18 cellular contexts compared by ENCODE assay signal in genomic region chr2:95072424-95072823, GRCh38. TPM values are rescaled to one million over a fixed set of nuclear protein-coding genes. Genes with fewer than 3 reads are reported as not detected.
A peak's percentile ranks its signal among the peaks of the same experiment; 100 is the strongest.
DNase-seq lines count a peak whose midpoint lies in the region; ATAC-seq, FAIRE-seq and TF ChIP-seq lines count a peak whose summit lies in the region.
"Had no signal": no experiment of that assay in that cellular context is flagged by ENCODE, and none has a peak within 500 bp of the region (broad histone marks: within the 10 kb centered on the region; RNA-seq: fewer than 3 reads in every experiment).

No MANE protein-coding gene starts in this region.

- CTCF ChIA-PET in activated naive CD4-positive, alpha-beta T cell treated with anti-CD3 and anti-CD28 coated beads, Interleukin-2, amount 10 ng/mL, durations not matched to agents 7 days and 5 days (lab: Charles Lee): interaction anchor here (0.6 to 12.7 kb wide), 3 partner anchors 15 to 49 kb away, joined by 3 to 489 read pairs (median 205); partner anchors contain the start of gene MAL
- CTCF ChIA-PET in activated CD8-positive, alpha-beta T cell treated with anti-CD3 and anti-CD28 coated beads for 36 hours (lab: Charles Lee): interaction anchor here (0.7 to 8.9 kb wide), 5 partner anchors 8 to 49 kb away, joined by 3 to 375 read pairs (median 6); partner anchors contain the start of gene MAL
- CTCF ChIA-PET in HepG2 (lab: Yijun Ruan, JAX; ENCODE audit: low intra/inter-chr PET ratio, low total read pairs): no interaction called here

- no peak overlapping the region for H3K4me3 Mint-ChIP-seq in activated naive CD4-positive, alpha-beta T cell treated with anti-CD3 and anti-CD28 coated beads, Interleukin-2, amount 10 ng/mL, durations not matched to agents 7 days and 5 days
- no peak overlapping the region for H3K4me3 Mint-ChIP-seq in activated CD8-positive, alpha-beta T cell treated with anti-CD3 and anti-CD28 coated beads for 36 hours
- H3K4me3 Mint-ChIP-seq in endodermal cell: no peak overlapping the region
- H3K4me3 Mint-ChIP-seq: H9 had no signal

- FAIRE-seq in HepG2 (lab: Jason Lieb, UNC): no peak
- FAIRE-seq: RCC 7860 had no signal

- peaks cover 58% of the 10 kb centered on the region for H3K4me1 Mint-ChIP-seq in activated naive CD4-positive, alpha-beta T cell treated with anti-CD3 and anti-CD28 coated beads, Interleukin-2, amount 10 ng/mL, durations not matched to agents 7 days and 5 days
- H3K4me1 Mint-ChIP-seq in activated CD8-positive, alpha-beta T cell treated with anti-CD3 and anti-CD28 coated beads for 36 hours (ENCODE audit: low read depth): peaks cover 42% of the 10 kb centered on the region
- H3K4me1 Mint-ChIP-seq in endodermal cell: peaks cover 2% of the 10 kb centered on the region

- no peak for TF ChIP-seq CTCF in activated CD8-positive, alpha-beta T cell treated with anti-CD3 and anti-CD28 coated beads for 36 hours (IDR thresholded peaks at IDR 0.05)
- TF ChIP-seq CTCF in endodermal cell (conservative IDR thresholded peaks at IDR 0.05): no peak
- no peak for TF ChIP-seq CTCF in HepG2 (CRISPR knock-in tag; IDR thresholded peaks at IDR 0.05)

- no peak for TF ChIP-seq RAD21 in HepG2 (CRISPR knock-in tag; IDR thresholded peaks at IDR 0.05)

- H3K27me3 ChIP-seq in endodermal cell (ENCODE audit: control insufficient read depth, insufficient read depth, low read length, poor library complexity, severe bottlenecking): no peaks in the 10 kb centered on the region
- H3K27me3 ChIP-seq in HepG2 (ENCODE audit: control insufficient read depth in 1 of 2, insufficient read depth in 2 of 2, low read length in 2 of 2): peaks cover 4 to 40% of the 10 kb centered on the region in 2 experiments; a peak in 4 of 5 replicates
- H3K27me3 ChIP-seq: BLaER1 had no signal

- no peak for ATAC-seq in activated CD8-positive, alpha-beta T cell treated with anti-CD3 and anti-CD28 coated beads for 36 hours
- no peak for ATAC-seq in HepG2

- H3K79me2 ChIP-seq in HepG2 (ENCODE audit: insufficient read depth, low read length): no peaks in the 10 kb centered on the region

- in situ Hi-C loops in HepG2 (cut with HindIII; ENCODE audit: extremely low pct_ligation_motif_present, low pct_unique_long_range_greater_than_20kb): loop anchor here (10.0 kb wide), 1 partner anchor 48 kb away; the partner anchor contains the start of gene MAL

- H3K27ac Mint-ChIP-seq in activated naive CD4-positive, alpha-beta T cell treated with anti-CD3 and anti-CD28 coated beads, Interleukin-2, amount 10 ng/mL, durations not matched to agents 7 days and 5 days: peak overlapping the region; percentile 35
- H3K27ac Mint-ChIP-seq in activated CD8-positive, alpha-beta T cell treated with anti-CD3 and anti-CD28 coated beads for 36 hours: peak overlapping the region; percentile 32
- no peak overlapping the region for H3K27ac Mint-ChIP-seq in endodermal cell
- H3K27ac Mint-ChIP-seq: H9 had no signal

- no peaks in the 10 kb centered on the region for H4K20me1 ChIP-seq in HepG2 (ENCODE audit: insufficient read depth, low read length)
- H4K20me1 ChIP-seq: BLaER1 had no signal

- H2AFZ ChIP-seq in HepG2 (ENCODE audit: low read length): no peak overlapping the region

- H3K9ac ChIP-seq in endodermal cell (ENCODE audit: extremely low read depth, low read length, poor library complexity, severe bottlenecking) (no peak overlapping the region), HepG2 (ENCODE audit: insufficient read depth, low read depth, low read length) (no peak overlapping the region)
- H3K9ac ChIP-seq: BLaER1 had no signal

- peaks cover 5% of the 10 kb centered on the region for H3K27me3 Mint-ChIP-seq in activated naive CD4-positive, alpha-beta T cell treated with anti-CD3 and anti-CD28 coated beads, Interleukin-2, amount 10 ng/mL, durations not matched to agents 7 days and 5 days
- H3K27me3 Mint-ChIP-seq in activated CD8-positive, alpha-beta T cell treated with anti-CD3 and anti-CD28 coated beads for 36 hours: no peaks in the 10 kb centered on the region
- H3K27me3 Mint-ChIP-seq in endodermal cell (ENCODE audit: insufficient read depth): peaks cover 18% of the 10 kb centered on the region

- H3K36me3 ChIP-seq in endodermal cell (ENCODE audit: control insufficient read depth, insufficient read depth, low read length) (no peaks in the 10 kb centered on the region), HepG2 (replicated peaks in 1 of 2; ENCODE audit: control insufficient read depth in 1 of 2, insufficient read depth in 2 of 2, low read length in 2 of 2) (no peaks in the 10 kb centered on the region)
- H3K36me3 ChIP-seq: BLaER1 had no signal

- no peaks in the 10 kb centered on the region for H3K9me3 Mint-ChIP-seq in activated naive CD4-positive, alpha-beta T cell treated with anti-CD3 and anti-CD28 coated beads, Interleukin-2, amount 10 ng/mL, durations not matched to agents 7 days and 5 days
- H3K9me3 Mint-ChIP-seq in activated CD8-positive, alpha-beta T cell treated with anti-CD3 and anti-CD28 coated beads for 36 hours: no peaks in the 10 kb centered on the region
- no peaks in the 10 kb centered on the region for H3K9me3 Mint-ChIP-seq in endodermal cell
- H3K9me3 Mint-ChIP-seq: H9 had no signal

- H3K27ac ChIP-seq in endodermal cell (ENCODE audit: low read depth, low read length) (no peak overlapping the region), temporal lobe (ENCODE audit: low read depth, low read length) (peak overlapping the region; percentile 94), HepG2 (ENCODE audit: extremely low read length, insufficient read depth, low read length) (no peak overlapping the region)
- H3K27ac ChIP-seq: BLaER1 had no signal

- TF ChIP-seq EP300 in HepG2 (IDR thresholded peaks at IDR 0.05; ENCODE audit: low read depth in 2 of 2, low read length in 2 of 2) (no peak), HepG2 (CRISPR knock-in tag; IDR thresholded peaks at IDR 0.05; ENCODE audit: borderline replicate concordance) (no peak)

- intact Hi-C loops in activated CD8-positive, alpha-beta T cell treated with anti-CD3 and anti-CD28 coated beads for 36 hours (cut with micrococcal nuclease): loop anchor here (10.0 kb wide), 1 partner anchor 92 kb away; the partner anchor contains the start of gene ZNF2
- intact Hi-C loops in HepG2 (cut with micrococcal nuclease; ENCODE audit: unreplicated experiment): no loop called here

- H3K4me3 ChIP-seq in endodermal cell (ENCODE audit: low read length) (no peak overlapping the region), HepG2 (replicated peaks in 1 of 3; ENCODE audit: insufficient read depth in 1 of 3, low read depth in 2 of 3, low read length in 3 of 3) (no peak overlapping the region)
- H3K4me3 ChIP-seq: BLaER1 had no signal

- no peak for DNase-seq in activated naive CD4-positive, alpha-beta T cell treated with anti-CD3 and anti-CD28 coated beads, Interleukin-2, amount 10 ng/mL, durations not matched to agents 7 days and 5 days
- DNase-seq in activated naive CD4-positive, alpha-beta T cell (lab: John Stamatoyannopoulos, UW): no peak
- no peak for DNase-seq in activated CD8-positive, alpha-beta T cell treated with anti-CD3 and anti-CD28 coated beads for 36 hours
- DNase-seq in endodermal cell (peak; percentile 15), H4 (ENCODE audit: low spot score) (no peak), HepG2 (ENCODE audit: low spot score) (no peak)
- DNase-seq: COR-L47, DMS153, H9, Karpas-422, MM.1S, NCI-H1105, NCI-H187, NCI-H446, SHP77 had no signal

- H3K9me3 ChIP-seq in endodermal cell (ENCODE audit: control insufficient read depth, low read length) (no peaks in the 10 kb centered on the region), HepG2 (ENCODE audit: low read length) (no peaks in the 10 kb centered on the region)
- H3K9me3 ChIP-seq: BLaER1 had no signal

- H3K36me3 Mint-ChIP-seq in activated naive CD4-positive, alpha-beta T cell treated with anti-CD3 and anti-CD28 coated beads, Interleukin-2, amount 10 ng/mL, durations not matched to agents 7 days and 5 days: peaks cover 36% of the 10 kb centered on the region
- H3K36me3 Mint-ChIP-seq in activated CD8-positive, alpha-beta T cell treated with anti-CD3 and anti-CD28 coated beads for 36 hours (ENCODE audit: low read depth): peaks cover 14% of the 10 kb centered on the region
- no peaks in the 10 kb centered on the region for H3K36me3 Mint-ChIP-seq in endodermal cell (ENCODE audit: low read depth)

- POLR2A ChIA-PET in activated CD8-positive, alpha-beta T cell treated with anti-CD3 and anti-CD28 coated beads for 36 hours (lab: Charles Lee): interaction anchor here (5.9 to 8.7 kb wide), 2 partner anchors 9 to 48 kb away, joined by 37 to 104 read pairs; partner anchors contain the start of gene MAL
- POLR2A ChIA-PET in HepG2 (lab: Yijun Ruan, JAX): no interaction called here

- H3K4me1 ChIP-seq in endodermal cell (ENCODE audit: control insufficient read depth, insufficient read depth, low read length) (no peaks in the 10 kb centered on the region), HepG2 (ENCODE audit: insufficient read depth, low read length) (peaks cover 41% of the 10 kb centered on the region)

- WGBS in endodermal cell (ENCODE audit: insufficient coverage in 1 of 2, insufficient read length in 1 of 2), 2 experiments: 81 to 90% methylated on average over 3 to 4 of the region's 4 CpGs
- 3% methylated on average over 4 of the region's 4 CpGs for WGBS in HepG2 (ENCODE audit: low lambda C conversion rate)

- no TSS peak for BruUV-seq in HepG2 (replicated peaks; lab: Mats Ljungman, UMichigan)

- H3K4me2 ChIP-seq in HepG2 (ENCODE audit: low read depth, low read length): no peak overlapping the region

- no peak for TF ChIP-seq POLR2A in HepG2 (IDR thresholded peaks at IDR 0.05; ENCODE audit: insufficient read depth in 1 of 2, low read depth in 2 of 2, low read length in 2 of 2)

RNA-seq across cellular contexts. Expression of gene MAL, which starts 46.9 kb away (rescaled TPM):
- 10 to 100 TPM; 54.0 to 59.2 TPM for total RNA-seq in activated CD8-positive, alpha-beta T cell treated with anti-CD3 and anti-CD28 coated beads for 36 hours
- total RNA-seq in endodermal cell: not detected
- 10.1 TPM for polyA plus RNA-seq in endodermal cell (2013, experiment 1 of 2)
- polyA plus RNA-seq in endodermal cell (2013, experiment 2 of 2): 9.4 TPM
- not detected for total RNA-seq in temporal lobe
- total RNA-seq in H4 (2014; rRNA removed; shearing (Covaris generic)): not detected in 2 replicates
- total RNA-seq in HepG2 (2016; rRNA removed; fragmentation: Illumina TruSeq; extraction: Trizol): not detected in 2 replicates
- not detected in 2 replicates for total RNA-seq in HepG2 (2016; cell fraction: cytosol; rRNA removed; fragmentation: Illumina TruSeq; extraction: Trizol; ENCODE audit: low read depth)
- total RNA-seq in HepG2 (2016; cell fraction: insoluble cytoplasmic fraction; rRNA removed; fragmentation: Illumina TruSeq; extraction: Trizol): not detected in 2 replicates
- not detected in 2 replicates for total RNA-seq in HepG2 (2016; cell fraction: membrane; rRNA removed; fragmentation: Illumina TruSeq; extraction: Trizol)
- not detected in 2 replicates for total RNA-seq in HepG2 (2016; cell fraction: nucleus; rRNA removed; fragmentation: Illumina TruSeq; extraction: Trizol)
- polyA plus RNA-seq in HepG2 (2011; rRNA removed): not detected in 2 replicates
- not detected in 2 replicates for polyA plus RNA-seq in HepG2 (2011; cell fraction: cytosol; rRNA removed)
- not detected in 2 replicates for polyA plus RNA-seq in HepG2 (2011; cell fraction: nucleus; rRNA removed)
- not detected in 2 replicates for polyA plus RNA-seq in HepG2 (2012)
- polyA plus RNA-seq in HepG2 (2016; cell fraction: cytosol; fragmentation: Illumina TruSeq; extraction: Trizol; ENCODE audit: low read depth): not detected in 2 replicates
- polyA plus RNA-seq in HepG2 (2016; cell fraction: insoluble cytoplasmic fraction; fragmentation: Illumina TruSeq; extraction: Trizol; ENCODE audit: low read depth): not detected in 2 replicates
- polyA plus RNA-seq in HepG2 (2016; cell fraction: membrane; fragmentation: Illumina TruSeq; extraction: Trizol; ENCODE audit: low read depth): not detected in 2 replicates
- polyA plus RNA-seq in HepG2 (2016; cell fraction: nucleus; fragmentation: Illumina TruSeq; extraction: Trizol; ENCODE audit: insufficient read depth, low read depth): not detected in 2 replicates
- not detected in 2 replicates for polyA minus RNA-seq in HepG2 (2011; rRNA and poly(A)+ RNA removed; ENCODE audit: low replicate concordance)
- polyA minus RNA-seq in HepG2 (2011; cell fraction: cytosol; rRNA and poly(A)+ RNA removed): not detected in 2 replicates
- not detected in 2 replicates for polyA minus RNA-seq in HepG2 (2011; cell fraction: nucleus; rRNA and poly(A)+ RNA removed)
- total RNA-seq: H9 had no signal

RNA-seq across cellular contexts. Expression of gene MRPS5, which starts 49.2 kb away (rescaled TPM):
- 10 to 100 TPM; 93.0 to 96.1 TPM for total RNA-seq in activated CD8-positive, alpha-beta T cell treated with anti-CD3 and anti-CD28 coated beads for 36 hours
- total RNA-seq in endodermal cell (10 to 100 TPM; 57.9 to 59.0 TPM), temporal lobe (38.6 TPM), HepG2 (2016; rRNA removed; fragmentation: Illumina TruSeq; extraction: Trizol) (98.8 and 102 TPM in 2 replicates)
- 72.0 TPM for polyA plus RNA-seq in endodermal cell (2013, experiment 1 of 2)
- polyA plus RNA-seq in endodermal cell (2013, experiment 2 of 2): 61.4 TPM
- 44.5 and 55.1 TPM in 2 replicates for total RNA-seq in H4 (2014; rRNA removed; shearing (Covaris generic))
- total RNA-seq in HepG2 (2016; cell fraction: cytosol; rRNA removed; fragmentation: Illumina TruSeq; extraction: Trizol; ENCODE audit: low read depth): 53.7 and 54.0 TPM in 2 replicates
- total RNA-seq in HepG2 (2016; cell fraction: insoluble cytoplasmic fraction; rRNA removed; fragmentation: Illumina TruSeq; extraction: Trizol): 99.9 and 104 TPM in 2 replicates
- total RNA-seq in HepG2 (2016; cell fraction: membrane; rRNA removed; fragmentation: Illumina TruSeq; extraction: Trizol): 68.2 and 74.9 TPM in 2 replicates
- 65.4 and 78.9 TPM in 2 replicates for total RNA-seq in HepG2 (2016; cell fraction: nucleus; rRNA removed; fragmentation: Illumina TruSeq; extraction: Trizol)
- polyA plus RNA-seq in HepG2 (2011; rRNA removed): 125 and 134 TPM in 2 replicates
- 80.7 and 93.0 TPM in 2 replicates for polyA plus RNA-seq in HepG2 (2011; cell fraction: cytosol; rRNA removed)
- 151 and 160 TPM in 2 replicates for polyA plus RNA-seq in HepG2 (2011; cell fraction: nucleus; rRNA removed)
- 83.3 and 86.4 TPM in 2 replicates for polyA plus RNA-seq in HepG2 (2012)
- 52.6 and 54.6 TPM in 2 replicates for polyA plus RNA-seq in HepG2 (2016; cell fraction: cytosol; fragmentation: Illumina TruSeq; extraction: Trizol; ENCODE audit: low read depth)
- 116 and 119 TPM in 2 replicates for polyA plus RNA-seq in HepG2 (2016; cell fraction: insoluble cytoplasmic fraction; fragmentation: Illumina TruSeq; extraction: Trizol; ENCODE audit: low read depth)
- polyA plus RNA-seq in HepG2 (2016; cell fraction: membrane; fragmentation: Illumina TruSeq; extraction: Trizol; ENCODE audit: low read depth): 57.0 and 60.0 TPM in 2 replicates
- 139 and 145 TPM in 2 replicates for polyA plus RNA-seq in HepG2 (2016; cell fraction: nucleus; fragmentation: Illumina TruSeq; extraction: Trizol; ENCODE audit: insufficient read depth, low read depth)
- polyA minus RNA-seq in HepG2 (2011; rRNA and poly(A)+ RNA removed; ENCODE audit: low replicate concordance): 73.5 and 104 TPM in 2 replicates
- 43.8 and 44.2 TPM in 2 replicates for polyA minus RNA-seq in HepG2 (2011; cell fraction: cytosol; rRNA and poly(A)+ RNA removed)
- polyA minus RNA-seq in HepG2 (2011; cell fraction: nucleus; rRNA and poly(A)+ RNA removed): 103 and 105 TPM in 2 replicates

Comparison
In these comparisons a context has a peak if more than half of its experiments do, and no peak if none do; other contexts are left out.
1. RNA of gene MAL, which starts 46.9 kb away (total RNA-seq): 54.0 to 59.2 TPM in activated CD8-positive, alpha-beta T cell treated with anti-CD3 and anti-CD28 coated beads for 36 hours; not detected in endodermal cell, not detected in temporal lobe (single experiment), not detected in H4 and not detected in HepG2; every median in the first group is over 10 times any median in the second.